Comparison of ENCODE assay signal across 1 cellular context in the genomic region with DNA sequence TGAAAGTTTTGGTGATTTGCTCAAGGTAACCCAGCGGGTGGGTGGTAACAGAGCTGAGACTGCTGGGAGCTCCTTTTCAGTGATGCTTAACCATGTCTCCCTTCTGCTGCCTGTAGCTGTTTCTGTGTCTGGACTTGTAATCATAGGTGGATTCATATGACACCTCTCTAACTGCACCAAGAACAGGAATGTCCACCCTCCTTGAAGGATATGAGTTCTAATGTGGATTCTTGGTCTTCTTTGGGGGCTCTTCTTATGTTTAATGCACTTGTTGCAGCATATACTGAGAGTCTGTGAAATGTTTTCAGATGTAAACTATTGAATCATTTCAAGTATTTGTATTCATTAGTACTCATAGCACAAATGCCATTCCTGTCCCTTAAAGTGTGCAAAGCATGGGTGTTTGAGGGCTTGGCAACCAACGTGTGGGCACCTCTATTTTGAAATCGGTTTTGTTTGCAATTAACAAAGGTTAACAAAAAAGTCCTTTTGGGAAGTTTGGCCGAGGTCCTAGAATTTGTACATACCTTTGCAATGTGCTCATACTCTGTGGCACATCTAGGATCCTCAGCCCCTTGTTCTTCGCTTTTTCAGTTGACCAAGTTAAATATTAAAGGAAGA.
TF ChIP-seq lines count a peak whose summit lies in the region.

No MANE protein-coding gene starts in this region.

TF ChIP-seq in H1, 55 proteins besides CTCF, POLR2A, EP300 and RAD21:
- TF ChIP-seq TBP (IDR thresholded peaks at IDR 0.05; ENCODE audit: low read depth, low read length) = no peak
- no peak for TF ChIP-seq CHD2 (IDR thresholded peaks at IDR 0.05; ENCODE audit: low read length)
- no peak for TF ChIP-seq SP1 (IDR thresholded peaks at IDR 0.05; ENCODE audit: low read depth, low read length)
- no peak for TF ChIP-seq CEBPB (IDR thresholded peaks at IDR 0.05; ENCODE audit: low read depth, low read length)
- no peak for TF ChIP-seq RBBP5 (IDR thresholded peaks at IDR 0.05; ENCODE audit: borderline replicate concordance, low read depth, low read length)
- TF ChIP-seq MAFK (IDR thresholded peaks at IDR 0.05; ENCODE audit: low read depth, low read length) = no peak
- TF ChIP-seq, protein P1, sequence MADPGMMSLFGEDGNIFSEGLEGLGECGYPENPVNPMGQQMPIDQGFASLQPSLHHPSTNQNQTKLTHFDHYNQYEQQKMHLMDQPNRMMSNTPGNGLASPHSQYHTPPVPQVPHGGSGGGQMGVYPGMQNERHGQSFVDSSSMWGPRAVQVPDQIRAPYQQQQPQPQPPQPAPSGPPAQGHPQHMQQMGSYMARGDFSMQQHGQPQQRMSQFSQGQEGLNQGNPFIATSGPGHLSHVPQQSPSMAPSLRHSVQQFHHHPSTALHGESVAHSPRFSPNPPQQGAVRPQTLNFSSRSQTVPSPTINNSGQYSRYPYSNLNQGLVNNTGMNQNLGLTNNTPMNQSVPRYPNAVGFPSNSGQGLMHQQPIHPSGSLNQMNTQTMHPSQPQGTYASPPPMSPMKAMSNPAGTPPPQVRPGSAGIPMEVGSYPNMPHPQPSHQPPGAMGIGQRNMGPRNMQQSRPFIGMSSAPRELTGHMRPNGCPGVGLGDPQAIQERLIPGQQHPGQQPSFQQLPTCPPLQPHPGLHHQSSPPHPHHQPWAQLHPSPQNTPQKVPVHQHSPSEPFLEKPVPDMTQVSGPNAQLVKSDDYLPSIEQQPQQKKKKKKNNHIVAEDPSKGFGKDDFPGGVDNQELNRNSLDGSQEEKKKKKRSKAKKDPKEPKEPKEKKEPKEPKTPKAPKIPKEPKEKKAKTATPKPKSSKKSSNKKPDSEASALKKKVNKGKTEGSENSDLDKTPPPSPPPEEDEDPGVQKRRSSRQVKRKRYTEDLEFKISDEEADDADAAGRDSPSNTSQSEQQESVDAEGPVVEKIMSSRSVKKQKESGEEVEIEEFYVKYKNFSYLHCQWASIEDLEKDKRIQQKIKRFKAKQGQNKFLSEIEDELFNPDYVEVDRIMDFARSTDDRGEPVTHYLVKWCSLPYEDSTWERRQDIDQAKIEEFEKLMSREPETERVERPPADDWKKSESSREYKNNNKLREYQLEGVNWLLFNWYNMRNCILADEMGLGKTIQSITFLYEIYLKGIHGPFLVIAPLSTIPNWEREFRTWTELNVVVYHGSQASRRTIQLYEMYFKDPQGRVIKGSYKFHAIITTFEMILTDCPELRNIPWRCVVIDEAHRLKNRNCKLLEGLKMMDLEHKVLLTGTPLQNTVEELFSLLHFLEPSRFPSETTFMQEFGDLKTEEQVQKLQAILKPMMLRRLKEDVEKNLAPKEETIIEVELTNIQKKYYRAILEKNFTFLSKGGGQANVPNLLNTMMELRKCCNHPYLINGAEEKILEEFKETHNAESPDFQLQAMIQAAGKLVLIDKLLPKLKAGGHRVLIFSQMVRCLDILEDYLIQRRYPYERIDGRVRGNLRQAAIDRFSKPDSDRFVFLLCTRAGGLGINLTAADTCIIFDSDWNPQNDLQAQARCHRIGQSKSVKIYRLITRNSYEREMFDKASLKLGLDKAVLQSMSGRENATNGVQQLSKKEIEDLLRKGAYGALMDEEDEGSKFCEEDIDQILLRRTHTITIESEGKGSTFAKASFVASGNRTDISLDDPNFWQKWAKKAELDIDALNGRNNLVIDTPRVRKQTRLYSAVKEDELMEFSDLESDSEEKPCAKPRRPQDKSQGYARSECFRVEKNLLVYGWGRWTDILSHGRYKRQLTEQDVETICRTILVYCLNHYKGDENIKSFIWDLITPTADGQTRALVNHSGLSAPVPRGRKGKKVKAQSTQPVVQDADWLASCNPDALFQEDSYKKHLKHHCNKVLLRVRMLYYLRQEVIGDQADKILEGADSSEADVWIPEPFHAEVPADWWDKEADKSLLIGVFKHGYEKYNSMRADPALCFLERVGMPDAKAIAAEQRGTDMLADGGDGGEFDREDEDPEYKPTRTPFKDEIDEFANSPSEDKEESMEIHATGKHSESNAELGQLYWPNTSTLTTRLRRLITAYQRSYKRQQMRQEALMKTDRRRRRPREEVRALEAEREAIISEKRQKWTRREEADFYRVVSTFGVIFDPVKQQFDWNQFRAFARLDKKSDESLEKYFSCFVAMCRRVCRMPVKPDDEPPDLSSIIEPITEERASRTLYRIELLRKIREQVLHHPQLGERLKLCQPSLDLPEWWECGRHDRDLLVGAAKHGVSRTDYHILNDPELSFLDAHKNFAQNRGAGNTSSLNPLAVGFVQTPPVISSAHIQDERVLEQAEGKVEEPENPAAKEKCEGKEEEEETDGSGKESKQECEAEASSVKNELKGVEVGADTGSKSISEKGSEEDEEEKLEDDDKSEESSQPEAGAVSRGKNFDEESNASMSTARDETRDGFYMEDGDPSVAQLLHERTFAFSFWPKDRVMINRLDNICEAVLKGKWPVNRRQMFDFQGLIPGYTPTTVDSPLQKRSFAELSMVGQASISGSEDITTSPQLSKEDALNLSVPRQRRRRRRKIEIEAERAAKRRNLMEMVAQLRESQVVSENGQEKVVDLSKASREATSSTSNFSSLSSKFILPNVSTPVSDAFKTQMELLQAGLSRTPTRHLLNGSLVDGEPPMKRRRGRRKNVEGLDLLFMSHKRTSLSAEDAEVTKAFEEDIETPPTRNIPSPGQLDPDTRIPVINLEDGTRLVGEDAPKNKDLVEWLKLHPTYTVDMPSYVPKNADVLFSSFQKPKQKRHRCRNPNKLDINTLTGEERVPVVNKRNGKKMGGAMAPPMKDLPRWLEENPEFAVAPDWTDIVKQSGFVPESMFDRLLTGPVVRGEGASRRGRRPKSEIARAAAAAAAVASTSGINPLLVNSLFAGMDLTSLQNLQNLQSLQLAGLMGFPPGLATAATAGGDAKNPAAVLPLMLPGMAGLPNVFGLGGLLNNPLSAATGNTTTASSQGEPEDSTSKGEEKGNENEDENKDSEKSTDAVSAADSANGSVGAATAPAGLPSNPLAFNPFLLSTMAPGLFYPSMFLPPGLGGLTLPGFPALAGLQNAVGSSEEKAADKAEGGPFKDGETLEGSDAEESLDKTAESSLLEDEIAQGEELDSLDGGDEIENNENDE (IDR thresholded peaks at IDR 0.05; ENCODE audit: insufficient replicate concordance, low read length) = no peak
- TF ChIP-seq EGR1 (IDR thresholded peaks at IDR 0.05; ENCODE audit: borderline replicate concordance, low read depth, low read length) = no peak
- no peak for TF ChIP-seq CBX5 (IDR thresholded peaks at IDR 0.05; ENCODE audit: low read depth, low read length)
